8 cellular contexts compared by ENCODE assay signal in the genomic region with DNA sequence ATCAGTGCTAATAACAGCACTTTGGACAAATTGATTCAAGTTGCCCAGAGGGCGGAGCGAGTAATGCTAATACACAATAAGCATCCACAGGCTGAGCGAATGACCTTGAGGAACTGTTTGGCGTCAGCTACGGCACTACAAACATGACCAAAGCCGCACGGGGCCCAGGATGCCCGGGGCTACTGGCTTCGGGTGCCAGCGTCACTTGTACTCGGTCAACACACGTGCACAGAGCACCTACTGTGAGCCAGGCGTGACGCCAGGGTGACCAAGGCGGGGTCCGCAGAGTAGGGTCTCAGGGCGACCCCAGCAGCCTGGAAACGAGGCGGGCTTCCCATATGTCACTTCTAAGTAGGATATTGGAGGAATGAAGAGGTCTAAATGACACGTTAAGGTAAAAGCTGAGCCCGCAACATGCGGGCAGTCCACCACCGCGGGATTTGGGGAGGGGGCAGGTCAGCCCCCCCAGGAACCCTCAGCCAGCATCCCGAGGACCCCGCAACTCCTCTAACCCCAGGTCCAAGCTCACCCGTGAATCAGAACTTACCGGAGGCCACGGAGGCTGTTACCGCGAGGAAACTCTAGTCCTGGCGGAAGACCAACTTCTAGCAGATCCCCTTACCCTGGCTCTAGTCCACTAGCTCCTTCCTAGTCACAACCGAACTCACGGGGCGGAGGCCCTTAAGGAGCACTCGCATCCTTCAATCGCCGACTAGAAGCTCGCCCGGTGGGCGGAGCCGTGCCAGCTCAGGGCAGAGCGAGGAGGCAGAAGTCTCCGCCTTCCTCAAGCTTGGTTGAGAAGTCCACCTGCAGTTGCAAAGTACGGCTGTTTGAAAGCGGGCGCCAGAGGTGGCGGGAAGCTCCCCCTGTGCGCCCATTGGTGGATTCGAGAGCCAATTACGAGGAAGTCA. TPM values are rescaled to one million over a fixed set of nuclear protein-coding genes. Genes with fewer than 3 reads are reported as not detected.
A peak's percentile ranks its signal among the peaks of the same experiment; 100 is the strongest.
DNase-seq lines count a peak whose midpoint lies in the region; ATAC-seq, FAIRE-seq and TF ChIP-seq lines count a peak whose summit lies in the region.

A gene with protein sequence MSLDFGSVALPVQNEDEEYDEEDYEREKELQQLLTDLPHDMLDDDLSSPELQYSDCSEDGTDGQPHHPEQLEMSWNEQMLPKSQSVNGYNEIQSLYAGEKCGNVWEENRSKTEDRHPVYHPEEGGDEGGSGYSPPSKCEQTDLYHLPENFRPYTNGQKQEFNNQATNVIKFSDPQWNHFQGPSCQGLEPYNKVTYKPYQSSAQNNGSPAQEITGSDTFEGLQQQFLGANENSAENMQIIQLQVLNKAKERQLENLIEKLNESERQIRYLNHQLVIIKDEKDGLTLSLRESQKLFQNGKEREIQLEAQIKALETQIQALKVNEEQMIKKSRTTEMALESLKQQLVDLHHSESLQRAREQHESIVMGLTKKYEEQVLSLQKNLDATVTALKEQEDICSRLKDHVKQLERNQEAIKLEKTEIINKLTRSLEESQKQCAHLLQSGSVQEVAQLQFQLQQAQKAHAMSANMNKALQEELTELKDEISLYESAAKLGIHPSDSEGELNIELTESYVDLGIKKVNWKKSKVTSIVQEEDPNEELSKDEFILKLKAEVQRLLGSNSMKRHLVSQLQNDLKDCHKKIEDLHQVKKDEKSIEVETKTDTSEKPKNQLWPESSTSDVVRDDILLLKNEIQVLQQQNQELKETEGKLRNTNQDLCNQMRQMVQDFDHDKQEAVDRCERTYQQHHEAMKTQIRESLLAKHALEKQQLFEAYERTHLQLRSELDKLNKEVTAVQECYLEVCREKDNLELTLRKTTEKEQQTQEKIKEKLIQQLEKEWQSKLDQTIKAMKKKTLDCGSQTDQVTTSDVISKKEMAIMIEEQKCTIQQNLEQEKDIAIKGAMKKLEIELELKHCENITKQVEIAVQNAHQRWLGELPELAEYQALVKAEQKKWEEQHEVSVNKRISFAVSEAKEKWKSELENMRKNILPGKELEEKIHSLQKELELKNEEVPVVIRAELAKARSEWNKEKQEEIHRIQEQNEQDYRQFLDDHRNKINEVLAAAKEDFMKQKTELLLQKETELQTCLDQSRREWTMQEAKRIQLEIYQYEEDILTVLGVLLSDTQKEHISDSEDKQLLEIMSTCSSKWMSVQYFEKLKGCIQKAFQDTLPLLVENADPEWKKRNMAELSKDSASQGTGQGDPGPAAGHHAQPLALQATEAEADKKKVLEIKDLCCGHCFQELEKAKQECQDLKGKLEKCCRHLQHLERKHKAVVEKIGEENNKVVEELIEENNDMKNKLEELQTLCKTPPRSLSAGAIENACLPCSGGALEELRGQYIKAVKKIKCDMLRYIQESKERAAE (N-terminal part only) (minus strand): TSS at position 656 of the 911 bp plus-strand sequence. CDS start 5,420 bp downstream, outside the sequence.

- ATAC-seq in CD4-positive, CD25-positive, alpha-beta regulatory T cell (ENCODE audit: low read depth in 2 of 2) = peak; percentile 97 to 98
- ATAC-seq in GM19438 (IDR thresholded peaks at IDR 0.05; ENCODE audit: low read depth, unreplicated experiment) (peak; percentile 97), HG03571 (IDR thresholded peaks at IDR 0.05; ENCODE audit: unreplicated experiment) (peak; percentile 97), HepG2 (peak; percentile 98)

- TF ChIP-seq CTCF in HepG2 (CRISPR knock-in tag; IDR thresholded peaks at IDR 0.05) = no peak

- in situ Hi-C loops in HepG2 (cut with HindIII; ENCODE audit: extremely low pct_ligation_motif_present, low pct_unique_long_range_greater_than_20kb) = no loop called here

- TF ChIP-seq POLR2A in HepG2 (IDR thresholded peaks at IDR 0.05; ENCODE audit: insufficient read depth in 1 of 2, low read depth in 2 of 2, low read length in 2 of 2) = peak; percentile 61 to 79

- peaks cover 24% of the 10 kb centered on the region for H3K27me3 Mint-ChIP-seq in CD4-positive, CD25-positive, alpha-beta regulatory T cell

- no peaks in the 10 kb centered on the region for H3K9me3 ChIP-seq in CD4-positive, CD25-positive, alpha-beta regulatory T cell (ENCODE audit: control insufficient read depth in 2 of 2, low read length in 2 of 2)
- no peaks in the 10 kb centered on the region for H3K9me3 ChIP-seq in HepG2 (ENCODE audit: low read length)

- peaks cover 26% of the 10 kb centered on the region for H3K79me2 ChIP-seq in HepG2 (ENCODE audit: insufficient read depth, low read length)

- H3K9me3 Mint-ChIP-seq in CD4-positive, CD25-positive, alpha-beta regulatory T cell = peaks cover 0 to 1% (median 0%) of the 10 kb centered on the region in 7 donors

- WGBS in HepG2 (ENCODE audit: low lambda C conversion rate) = under 1% methylated on average over 14 of the region's 51 CpGs

- H3K9ac ChIP-seq in HepG2 (ENCODE audit: insufficient read depth, low read depth, low read length) = peak within 1 kb of the TSS; percentile 68

- no peaks in the 10 kb centered on the region for H3K36me3 ChIP-seq in CD4-positive, CD25-positive, alpha-beta regulatory T cell (ENCODE audit: control insufficient read depth, insufficient read depth, low read length)
- no peaks in the 10 kb centered on the region for H3K36me3 ChIP-seq in HepG2 (replicated peaks in 1 of 2; ENCODE audit: control insufficient read depth in 1 of 2, insufficient read depth in 2 of 2, low read length in 2 of 2)

- TSS peak; percentile 69 for BruUV-seq in HepG2 (replicated peaks; lab: Mats Ljungman, UMichigan)

- peak within 1 kb of the TSS; percentile 90 for H3K4me3 ChIP-seq in CD4-positive, CD25-positive, alpha-beta regulatory T cell (ENCODE audit: low read depth, low read length)
- H3K4me3 ChIP-seq in HepG2 (replicated peaks in 1 of 3; ENCODE audit: insufficient read depth in 1 of 3, low read depth in 2 of 3, low read length in 3 of 3) = peak within 1 kb of the TSS; percentile 77 to 93 (median 87)

- no peak for TF ChIP-seq EP300 in HepG2 (IDR thresholded peaks at IDR 0.05; ENCODE audit: low read depth in 2 of 2, low read length in 2 of 2)
- no peak for TF ChIP-seq EP300 in HepG2 (CRISPR knock-in tag; IDR thresholded peaks at IDR 0.05; ENCODE audit: borderline replicate concordance)

- peaks cover 14% of the 10 kb centered on the region for H3K27me3 ChIP-seq in CD4-positive, CD25-positive, alpha-beta regulatory T cell (ENCODE audit: control insufficient read depth, insufficient read depth, low read length)
- peaks cover 0 to 9% of the 10 kb centered on the region in 2 experiments; a peak in 2 of 5 replicates for H3K27me3 ChIP-seq in HepG2 (ENCODE audit: control insufficient read depth in 1 of 2, insufficient read depth in 2 of 2, low read length in 2 of 2)

- H3K4me2 ChIP-seq in HepG2 (ENCODE audit: low read depth, low read length) = peak within 1 kb of the TSS; percentile 93

- no peaks in the 10 kb centered on the region for H4K20me1 ChIP-seq in HepG2 (ENCODE audit: insufficient read depth, low read length)

- peaks cover 15% of the 10 kb centered on the region for H3K4me1 ChIP-seq in CD4-positive, CD25-positive, alpha-beta regulatory T cell (ENCODE audit: control insufficient read depth, insufficient read depth, low read length, poor library complexity, severe bottlenecking)
- H3K4me1 ChIP-seq in HepG2 (ENCODE audit: insufficient read depth, low read length) = peaks cover 26% of the 10 kb centered on the region

- intact Hi-C loops in HepG2 (cut with micrococcal nuclease; ENCODE audit: unreplicated experiment) = loop anchor here (5.0 kb wide), 1 partner anchor 237 kb away; a partner anchor contains a TSS

- POLR2A ChIA-PET in HepG2 (lab: Yijun Ruan, JAX) = interaction anchor here (0.9 to 1.7 kb wide), 4 partner anchors 10 to 360 kb away, joined by 4 to 18 read pairs (median 5); a partner anchor contains a TSS

- H3K4me3 Mint-ChIP-seq in CD4-positive, CD25-positive, alpha-beta regulatory T cell = peak within 1 kb of the TSS; percentile 88 to 98 (median 94)

- DNase-seq in CD4-positive, CD25-positive, alpha-beta regulatory T cell = peak; percentile 98 to 100 (median 98)
- DNase-seq in NCI-H774 (lab: John Stamatoyannopoulos, UW) (peak; percentile 99), dermis blood vessel endothelial cell (peak; percentile 100), HepG2 (ENCODE audit: low spot score) (peak; percentile 98)
- DNase-seq in activated CD4-positive, alpha-beta T cell treated with anti-CD3 and anti-CD28 coated beads, Interleukin-2, amount 50 U/mL, for 24 hours (ENCODE audit: low read depth in 1 of 2, low spot score in 1 of 2) = peak; percentile 91 to 98
- DNase-seq in stimulated activated CD4-positive, alpha-beta T cell treated with anti-CD3 and anti-CD28 coated beads, Interleukin-2, amount 100 ng/mL, for 48 hours = peak; percentile 93 to 96

- peaks cover 10 to 43% (median 31%) of the 10 kb centered on the region in 4 donors for H3K4me1 Mint-ChIP-seq in CD4-positive, CD25-positive, alpha-beta regulatory T cell

- TF ChIP-seq RAD21 in HepG2 (CRISPR knock-in tag; IDR thresholded peaks at IDR 0.05) = no peak

- CTCF ChIA-PET in HepG2 (lab: Yijun Ruan, JAX; ENCODE audit: low intra/inter-chr PET ratio, low total read pairs) = no interaction called here

- H3K36me3 Mint-ChIP-seq in CD4-positive, CD25-positive, alpha-beta regulatory T cell = no peaks in the 10 kb centered on the region

- peak within 1 kb of the TSS; percentile 64 to 94 (median 93) for H3K27ac Mint-ChIP-seq in CD4-positive, CD25-positive, alpha-beta regulatory T cell

- peak within 1 kb of the TSS; percentile 63 for H2AFZ ChIP-seq in HepG2 (ENCODE audit: low read length)

- peak; percentile 92 for FAIRE-seq in HepG2 (lab: Jason Lieb, UNC)

- peak within 1 kb of the TSS; percentile 81 for H3K27ac ChIP-seq in CD4-positive, CD25-positive, alpha-beta regulatory T cell (ENCODE audit: insufficient read depth, low read length, poor library complexity, severe bottlenecking)
- H3K27ac ChIP-seq in HepG2 (ENCODE audit: extremely low read length, insufficient read depth, low read length) = peak within 1 kb of the TSS; percentile 73

RNA-seq across cellular contexts. Expression of the gene that starts here (rescaled TPM):
- 15.8 TPM for total RNA-seq in CD4-positive, CD25-positive, alpha-beta regulatory T cell
- 1 to 10 TPM; 3.4 to 4.9 (median 3.8) TPM for polyA plus RNA-seq in CD4-positive, CD25-positive, alpha-beta regulatory T cell
- 3.6 and 8.4 TPM in 2 replicates for total RNA-seq in dermis blood vessel endothelial cell
- total RNA-seq in HepG2 (2016; rRNA removed; fragmentation: Illumina TruSeq; extraction: Trizol) = 14.7 and 20.2 TPM in 2 replicates
- 1.2 and 1.9 TPM in 2 replicates for total RNA-seq in HepG2 (2016; cell fraction: cytosol; rRNA removed; fragmentation: Illumina TruSeq; extraction: Trizol; ENCODE audit: low read depth)
- total RNA-seq in HepG2 (2016; cell fraction: insoluble cytoplasmic fraction; rRNA removed; fragmentation: Illumina TruSeq; extraction: Trizol) = 15.0 and 18.5 TPM in 2 replicates
- total RNA-seq in HepG2 (2016; cell fraction: membrane; rRNA removed; fragmentation: Illumina TruSeq; extraction: Trizol) = 2.5 and 2.8 TPM in 2 replicates
- 30.2 and 35.8 TPM in 2 replicates for total RNA-seq in HepG2 (2016; cell fraction: nucleus; rRNA removed; fragmentation: Illumina TruSeq; extraction: Trizol)
- 0.82 and 1.3 TPM in 2 replicates for polyA plus RNA-seq in HepG2 (2011; rRNA removed)
- 0.62 and 0.77 TPM in 2 replicates for polyA plus RNA-seq in HepG2 (2011; cell fraction: cytosol; rRNA removed)
- polyA plus RNA-seq in HepG2 (2011; cell fraction: nucleus; rRNA removed) = 1.4 and 2.1 TPM in 2 replicates
- 2.4 and 4.1 TPM in 2 replicates for polyA plus RNA-seq in HepG2 (2012)
- polyA plus RNA-seq in HepG2 (2016; cell fraction: cytosol; fragmentation: Illumina TruSeq; extraction: Trizol; ENCODE audit: low read depth) = 0.10 and 0.26 TPM in 2 replicates
- 7.5 and 7.9 TPM in 2 replicates for polyA plus RNA-seq in HepG2 (2016; cell fraction: insoluble cytoplasmic fraction; fragmentation: Illumina TruSeq; extraction: Trizol; ENCODE audit: low read depth)
- polyA plus RNA-seq in HepG2 (2016; cell fraction: membrane; fragmentation: Illumina TruSeq; extraction: Trizol; ENCODE audit: low read depth) = 0.38 and 0.42 TPM in 2 replicates
- 13.1 and 14.4 TPM in 2 replicates for polyA plus RNA-seq in HepG2 (2016; cell fraction: nucleus; fragmentation: Illumina TruSeq; extraction: Trizol; ENCODE audit: insufficient read depth, low read depth)
- polyA minus RNA-seq in HepG2 (2011; rRNA and poly(A)+ RNA removed; ENCODE audit: low replicate concordance) = 2.7 and 39.8 TPM in 2 replicates
- 1.8 and 2.5 TPM in 2 replicates for polyA minus RNA-seq in HepG2 (2011; cell fraction: cytosol; rRNA and poly(A)+ RNA removed)
- polyA minus RNA-seq in HepG2 (2011; cell fraction: nucleus; rRNA and poly(A)+ RNA removed) = 17.9 and 54.2 TPM in 2 replicates

Comparison
In these comparisons a context has a peak if more than half of its experiments do, and no peak if none do; other contexts are left out.
1. Peak in every context shown above with its lines: DNase-seq, ATAC-seq, H3K4me3 ChIP-seq and H3K27ac ChIP-seq.